ENCODE assay signal across 8 cellular contexts in the genomic region with DNA sequence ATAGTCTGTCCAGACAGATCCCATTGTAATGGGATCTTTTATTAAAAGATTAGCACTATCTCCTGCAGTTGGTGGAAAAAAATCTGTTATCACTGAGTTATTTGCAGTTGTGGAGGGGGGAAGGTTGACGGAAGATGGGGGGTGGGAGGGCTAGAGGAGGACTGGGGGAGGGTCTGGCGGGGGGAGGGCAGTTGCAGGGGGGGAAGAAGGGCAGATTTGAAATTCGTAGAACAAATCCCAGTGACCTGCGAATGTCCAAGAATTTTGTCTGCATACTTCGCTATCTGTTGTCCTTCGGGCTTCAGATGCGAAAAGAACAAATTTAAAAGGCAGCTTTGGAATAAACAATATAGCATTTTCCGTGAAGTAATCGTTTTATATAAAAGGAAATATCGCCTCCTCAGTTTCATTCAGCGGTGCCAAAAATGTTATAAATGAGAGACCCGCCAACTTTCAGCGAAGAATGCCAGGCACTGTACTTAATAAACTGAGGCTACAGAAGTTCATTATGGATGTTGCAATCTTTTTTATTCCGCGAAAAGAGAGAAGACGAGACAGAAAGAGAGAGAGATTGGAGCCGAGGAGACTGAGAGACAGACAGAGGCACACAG. TPM values are rescaled to one million over a fixed set of nuclear protein-coding genes. Genes with fewer than 3 reads are reported as not detected.
DNase-seq lines count a peak whose midpoint lies in the region; ATAC-seq and TF ChIP-seq lines count a peak whose summit lies in the region.

No MANE protein-coding gene starts in this region.

- H3K4me1 ChIP-seq in iPS-18a (ENCODE audit: control insufficient read depth, low read depth, low read length) (peaks cover 7% of the 10 kb centered on the region), suprapubic skin (peaks cover 36% of the 10 kb centered on the region), BE2C (no peaks in the 10 kb centered on the region)

- peaks cover 15% of the 10 kb centered on the region for H3K36me3 ChIP-seq in iPS-18a (ENCODE audit: control insufficient read depth, low read depth, low read length)
- H3K36me3 ChIP-seq in suprapubic skin = no peaks in the 10 kb centered on the region
- H3K36me3 ChIP-seq in BE2C = no peaks in the 10 kb centered on the region

- H3K4me3 Mint-ChIP-seq in T-helper 2 cell treated with Interferon-gamma antibody and Interleukin-4, amounts not matched to agents 5 μg/mL and 100 μg/mL, for 36 hours = peak overlapping the region; percentile 86
- peak overlapping the region; percentile 88 for H3K4me3 Mint-ChIP-seq in WTC11

- H3K4me1 Mint-ChIP-seq in T-helper 2 cell treated with Interferon-gamma antibody and Interleukin-4, amounts not matched to agents 5 μg/mL and 100 μg/mL, for 36 hours (ENCODE audit: low read depth) = peaks cover 29% of the 10 kb centered on the region
- H3K4me1 Mint-ChIP-seq in WTC11 = peaks cover 14% of the 10 kb centered on the region

- H3K27me3 ChIP-seq in iPS-18a (ENCODE audit: control insufficient read depth, insufficient read depth, low read length) (peaks cover 10% of the 10 kb centered on the region), suprapubic skin (no peaks in the 10 kb centered on the region), BE2C (peaks cover 56% of the 10 kb centered on the region)

- WGBS in suprapubic skin = 2% methylated on average over 17 of the region's 17 CpGs

- peak overlapping the region; percentile 85 for H3K9ac ChIP-seq in iPS-18a (ENCODE audit: low read length)

- no peak for TF ChIP-seq EP300 in suprapubic skin (IDR thresholded peaks at IDR 0.05)

- ATAC-seq in WTC11 = no peak

- H3K27ac ChIP-seq in iPS-18a (ENCODE audit: low read length) (peak overlapping the region; percentile 52), suprapubic skin (peak overlapping the region; percentile 74)

- H3K27ac Mint-ChIP-seq in T-helper 2 cell treated with Interferon-gamma antibody and Interleukin-4, amounts not matched to agents 5 μg/mL and 100 μg/mL, for 36 hours = no peak overlapping the region
- H3K27ac Mint-ChIP-seq in WTC11 = peak overlapping the region; percentile 88

- H3K27me3 Mint-ChIP-seq in T-helper 2 cell treated with Interferon-gamma antibody and Interleukin-4, amounts not matched to agents 5 μg/mL and 100 μg/mL, for 36 hours (ENCODE audit: low read depth) = peaks cover 77% of the 10 kb centered on the region
- H3K27me3 Mint-ChIP-seq in WTC11 (ENCODE audit: low read depth) = peaks cover 11% of the 10 kb centered on the region

- no peak for TF ChIP-seq CTCF in WTC11 (IDR thresholded peaks at IDR 0.05)
- TF ChIP-seq CTCF in suprapubic skin (IDR thresholded peaks at IDR 0.05) = no peak
- TF ChIP-seq CTCF in BE2C (IDR thresholded peaks at IDR 0.05; ENCODE audit: low read depth, low read length) = no peak

- TF ChIP-seq POLR2A in suprapubic skin (IDR thresholded peaks at IDR 0.05) = no peak

- H3K9me3 ChIP-seq in iPS-18a (ENCODE audit: control insufficient read depth, low read depth, low read length) = no peaks in the 10 kb centered on the region
- no peaks in the 10 kb centered on the region for H3K9me3 ChIP-seq in suprapubic skin
- H3K9me3 ChIP-seq in BE2C = no peaks in the 10 kb centered on the region

- H3K36me3 Mint-ChIP-seq in T-helper 2 cell treated with Interferon-gamma antibody and Interleukin-4, amounts not matched to agents 5 μg/mL and 100 μg/mL, for 36 hours (ENCODE audit: low read depth) = no peaks in the 10 kb centered on the region
- H3K36me3 Mint-ChIP-seq in WTC11 = peaks cover 11% of the 10 kb centered on the region

- CTCF ChIA-PET in WTC11 (lab: Charles Lee) = interaction anchor here (0.6 kb wide), 1 partner anchor 832 kb away, joined by 3 read pairs; no protein-coding TSS in a partner anchor

- DNase-seq in T-helper 2 cell treated with Interferon-gamma antibody and Interleukin-4, amounts not matched to agents 5 μg/mL and 100 μg/mL, for 36 hours (ENCODE audit: low spot score) = no peak
- DNase-seq in T-helper 2 cell = no peak
- no peak for DNase-seq in WTC11 (ENCODE audit: low spot score)
- DNase-seq in suprapubic skin (ENCODE audit: low spot score in 2 of 2) = no peak
- no peak for DNase-seq in anterior cingulate cortex (lab: John Stamatoyannopoulos, UW)
- DNase-seq in ureter (ENCODE audit: low spot score) = no peak
- DNase-seq in BE2C = no peak

- no peaks in the 10 kb centered on the region for H3K9me3 Mint-ChIP-seq in T-helper 2 cell treated with Interferon-gamma antibody and Interleukin-4, amounts not matched to agents 5 μg/mL and 100 μg/mL, for 36 hours
- no peaks in the 10 kb centered on the region for H3K9me3 Mint-ChIP-seq in WTC11

- POLR2A ChIA-PET in WTC11 (lab: Charles Lee) = no interaction called here

- H3K4me3 ChIP-seq in iPS-18a (ENCODE audit: low read length) (peak overlapping the region; percentile 99), suprapubic skin (peak overlapping the region; percentile 65), BE2C (ENCODE audit: low read depth, low read length) (no peak overlapping the region)

TF ChIP-seq in WTC11, 78 proteins besides CTCF, POLR2A, EP300 and RAD21:
- no peak for TF ChIP-seq IRF1 (CRISPR knock-in tag; IDR thresholded peaks at IDR 0.05)
- TF ChIP-seq NR2C2 (CRISPR knock-in tag; IDR thresholded peaks at IDR 0.05) = no peak
- no peak for TF ChIP-seq SP1 (CRISPR knock-in tag; conservative IDR thresholded peaks at IDR 0.05)
- TF ChIP-seq FOXJ3 (CRISPR knock-in tag; IDR thresholded peaks at IDR 0.05; ENCODE audit: borderline replicate concordance) = no peak
- TF ChIP-seq ZNF671 (CRISPR knock-in tag; IDR thresholded peaks at IDR 0.05) = no peak
- TF ChIP-seq ZNF263 (CRISPR knock-in tag; IDR thresholded peaks at IDR 0.05; ENCODE audit: low read depth) = no peak
- TF ChIP-seq ZNF232 (CRISPR knock-in tag; IDR thresholded peaks at IDR 0.05) = no peak
- TF ChIP-seq ZNF512 (CRISPR knock-in tag; IDR thresholded peaks at IDR 0.05; ENCODE audit: borderline replicate concordance) = no peak
- TF ChIP-seq ESRRA (CRISPR knock-in tag; IDR thresholded peaks at IDR 0.05; ENCODE audit: borderline replicate concordance) = no peak

RNA-seq across cellular contexts. Expression of gene FST, which starts 1.3 kb away (rescaled TPM):
- total RNA-seq in WTC11 (2021) (11.8 to 12.9 TPM (median 12.8 TPM) in 3 replicates), suprapubic skin (10 to 100 TPM in 1 of 4 donors, 1 to 10 TPM in 3; 6.0 to 26.4 (median 6.6) TPM), ureter (6.6 TPM)
- not detected for polyA plus RNA-seq in BE2C (2012; ENCODE audit: insufficient read depth, insufficient read length, low read depth)
